ENCODE assay signal across 9 cellular contexts in the genomic region with DNA sequence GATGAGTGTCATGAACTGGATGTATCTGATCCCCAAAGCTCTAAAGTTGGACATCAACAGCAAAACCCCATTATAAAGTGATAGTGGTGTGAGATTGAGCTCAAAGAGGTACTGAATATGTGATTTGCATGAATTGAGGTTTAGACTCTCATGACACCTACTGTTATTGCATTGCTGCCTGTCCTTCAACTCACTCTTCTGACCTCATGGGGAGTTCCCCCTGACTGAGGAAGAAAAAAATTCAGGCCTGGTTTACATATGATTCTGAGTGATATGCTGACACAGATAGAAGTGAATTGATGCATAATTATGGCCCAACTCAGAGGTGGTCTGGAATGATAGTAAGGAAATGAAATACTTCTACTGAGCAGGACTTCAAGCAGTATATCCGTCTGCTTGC.
DNase-seq lines count a peak whose midpoint lies in the region; ATAC-seq and TF ChIP-seq lines count a peak whose summit lies in the region.
"Had no signal": no experiment of that assay in that cellular context is flagged by ENCODE, and none has a peak within 500 bp of the region (broad histone marks: within the 10 kb centered on the region; RNA-seq: fewer than 3 reads in every experiment).

No MANE protein-coding gene starts in this region.

- H3K27me3 ChIP-seq in SJCRH30: no peaks in the 10 kb centered on the region

- in situ Hi-C loops in GM13977 (cut with MboI; ENCODE audit: low pct_unique_long_range_greater_than_20kb, low sequenced_read_pairs, unreplicated experiment): no loop called here

- H3K27ac ChIP-seq in SJCRH30: no peak overlapping the region

- peak; percentile 12 for TF ChIP-seq CTCF in GM13977 (IDR thresholded peaks at IDR 0.05; ENCODE audit: extremely low read depth, insufficient read depth, missing control alignments)

- DNase-seq in GM13977 (ENCODE audit: low spot score) (peak; percentile 64), NCI-H2081 treated with DMSO at 0.1 percent for 48 hours (lab: John Stamatoyannopoulos, UW) (no peak), dermis blood vessel endothelial cell (no peak), SJCRH30 (no peak), amygdala (lab: John Stamatoyannopoulos, UW) (no peak)
- peak; percentile 46 for DNase-seq in central memory CD4-positive, alpha-beta T cell
- DNase-seq: GF-D8 had no signal

- no peaks in the 10 kb centered on the region for H3K36me3 ChIP-seq in SJCRH30

- peak; percentile 100 for ATAC-seq in GM19452 (IDR thresholded peaks at IDR 0.05; ENCODE audit: unreplicated experiment)
- peak; percentile 100 for ATAC-seq in HG03066 (IDR thresholded peaks at IDR 0.05; ENCODE audit: low read depth, unreplicated experiment)

- H3K4me1 ChIP-seq in SJCRH30: no peaks in the 10 kb centered on the region

- H3K4me3 ChIP-seq in SJCRH30: no peak overlapping the region

- H3K9me3 ChIP-seq in SJCRH30 (replicated peaks): no peaks in the 10 kb centered on the region

Comparison
In these comparisons a context has a peak if more than half of its experiments do, and no peak if none do; other contexts are left out.
1. DNase-seq: peak in GM13977 (single experiment) and central memory CD4-positive, alpha-beta T cell (single experiment); none in NCI-H2081 treated with DMSO at 0.1 percent for 48 hours (single experiment), dermis blood vessel endothelial cell (single experiment), SJCRH30 (0 of 2) and amygdala (0 of 56).